ENCODE assay signal across 9 cellular contexts in the genomic region with DNA sequence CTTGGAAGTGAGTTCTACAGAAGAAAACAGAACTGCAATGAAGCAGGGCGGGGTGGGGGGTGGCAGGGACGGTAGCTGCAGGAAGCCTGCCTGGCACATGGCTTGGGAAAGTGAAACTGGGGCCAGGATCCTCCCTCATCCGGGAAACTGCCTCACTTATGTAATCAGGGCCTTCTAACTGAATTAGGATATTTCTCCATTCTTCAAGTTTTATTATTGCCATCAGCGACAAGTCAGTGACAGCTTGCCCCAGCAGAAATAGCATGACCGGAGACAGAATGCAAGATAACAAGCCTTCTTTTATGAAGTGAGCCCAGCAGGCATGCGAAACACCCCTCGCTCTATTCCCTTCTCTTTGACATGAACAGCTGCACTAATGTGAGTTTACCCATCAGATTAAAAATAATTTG.
DNase-seq lines count a peak whose midpoint lies in the region; ATAC-seq and TF ChIP-seq lines count a peak whose summit lies in the region.
"Had no signal": no experiment of that assay in that cellular context is flagged by ENCODE, and none has a peak within 500 bp of the region (broad histone marks: within the 10 kb centered on the region; RNA-seq: fewer than 3 reads in every experiment).

No MANE protein-coding gene starts in this region.

- TF ChIP-seq CTCF in HFFc6 (IDR thresholded peaks at IDR 0.05), result no peak
- TF ChIP-seq CTCF in right atrium auricular region (IDR thresholded peaks at IDR 0.05), result no peak
- TF ChIP-seq CTCF in endothelial cell (IDR thresholded peaks at IDR 0.05; ENCODE audit: unreplicated experiment), result no peak
- TF ChIP-seq CTCF in Caco-2 (IDR thresholded peaks at IDR 0.05; ENCODE audit: insufficient read depth in 1 of 2, low read depth in 1 of 2, low read length in 1 of 2, severe bottlenecking in 1 of 2, unreplicated experiment in 1 of 2), result no peak

- H3K36me3 ChIP-seq in right atrium auricular region, result no peaks in the 10 kb centered on the region
- no peaks in the 10 kb centered on the region for H3K36me3 ChIP-seq in skeletal muscle satellite cell (ENCODE audit: insufficient read depth, low read length)
- H3K36me3 ChIP-seq in Caco-2 (ENCODE audit: control insufficient read depth, insufficient read depth, low read length), result no peaks in the 10 kb centered on the region

- H3K36me3 Mint-ChIP-seq in HFFc6 (ENCODE audit: low read depth) (no peaks in the 10 kb centered on the region), T-helper 17 cell (ENCODE audit: low read depth) (no peaks in the 10 kb centered on the region), endothelial cell (ENCODE audit: low read depth, unreplicated experiment) (peaks cover 5% of the 10 kb centered on the region), Caco-2 (ENCODE audit: insufficient read depth, unreplicated experiment) (no peaks in the 10 kb centered on the region)

- no peaks in the 10 kb centered on the region for H3K9me3 ChIP-seq in T-helper 17 cell (ENCODE audit: control insufficient read depth, low read length, poor library complexity, severe bottlenecking)
- H3K9me3 ChIP-seq in right atrium auricular region, result no peaks in the 10 kb centered on the region
- H3K9me3 ChIP-seq in skeletal muscle satellite cell (replicated peaks; ENCODE audit: low read length), result no peaks in the 10 kb centered on the region
- H3K9me3 ChIP-seq in Caco-2, result no peaks in the 10 kb centered on the region

- DNase-seq in HFFc6, result no peak
- DNase-seq in T-helper 17 cell, result no peak
- peak; percentile 81 for DNase-seq in right atrium auricular region (ENCODE audit: low spot score)
- DNase-seq in HK-2 (ENCODE audit: unreplicated experiment), result no peak
- DNase-seq in endothelial cell (ENCODE audit: low spot score), result no peak
- DNase-seq in Caco-2, result no peak
- no peak for DNase-seq in NCI-H345 (lab: John Stamatoyannopoulos, UW)
- DNase-seq: T1000 had no signal

- POLR2A ChIA-PET in Caco-2 (lab: Charles Lee), result no interaction called here

- no peak overlapping the region for H3K27ac Mint-ChIP-seq in HFFc6
- H3K27ac Mint-ChIP-seq in T-helper 17 cell, result peak overlapping the region; percentile 32
- H3K27ac Mint-ChIP-seq in endothelial cell (ENCODE audit: unreplicated experiment), result no peak overlapping the region
- no peak overlapping the region for H3K27ac Mint-ChIP-seq in Caco-2 (ENCODE audit: unreplicated experiment)

- CTCF ChIA-PET in Caco-2 (lab: Charles Lee), result interaction anchor here (0.6 kb wide), 2 partner anchors 38 to 421 kb away, joined by 3 to 6 read pairs; no protein-coding TSS in a partner anchor

- no peak overlapping the region for H3K9ac ChIP-seq in skeletal muscle satellite cell (ENCODE audit: low read depth, low read length)

- H3K4me2 ChIP-seq in skeletal muscle satellite cell (ENCODE audit: low read length), result peak overlapping the region; percentile 73

- ATAC-seq in T-helper 17 cell, result no peak

- H3K4me1 Mint-ChIP-seq in HFFc6 (ENCODE audit: low read depth) (no peaks in the 10 kb centered on the region), T-helper 17 cell (no peaks in the 10 kb centered on the region), endothelial cell (ENCODE audit: unreplicated experiment) (no peaks in the 10 kb centered on the region), Caco-2 (ENCODE audit: low read depth, unreplicated experiment) (no peaks in the 10 kb centered on the region)

- H3K27me3 ChIP-seq in right atrium auricular region (no peaks in the 10 kb centered on the region), skeletal muscle satellite cell (ENCODE audit: control insufficient read depth, insufficient read depth, low read length) (peaks cover 11% of the 10 kb centered on the region), Caco-2 (replicated peaks; ENCODE audit: control insufficient read depth, insufficient read depth, low read length) (no peaks in the 10 kb centered on the region; the same call in none of the 2 replicates)

- H3K4me3 ChIP-seq in right atrium auricular region (peak overlapping the region in 1 of 2 donors; percentile 13), skeletal muscle satellite cell (ENCODE audit: low read length) (peak overlapping the region; percentile 49), Caco-2 (ENCODE audit: low read depth, low read length) (no peak overlapping the region)

- peak overlapping the region; percentile 13; the same call in 1 of the 2 replicates for H3K4me3 Mint-ChIP-seq in HFFc6
- H3K4me3 Mint-ChIP-seq in T-helper 17 cell, result no peak overlapping the region
- H3K4me3 Mint-ChIP-seq in endothelial cell (ENCODE audit: unreplicated experiment), result no peak overlapping the region
- no peak overlapping the region for H3K4me3 Mint-ChIP-seq in Caco-2 (ENCODE audit: unreplicated experiment)

- H3K4me1 ChIP-seq in right atrium auricular region (peaks cover 0 to 9% of the 10 kb centered on the region in 2 donors), skeletal muscle satellite cell (ENCODE audit: control insufficient read depth, insufficient read depth, low read length) (peaks cover 8% of the 10 kb centered on the region), Caco-2 (no peaks in the 10 kb centered on the region)

- peak overlapping the region in 1 of 2 donors; percentile 31 for H3K27ac ChIP-seq in right atrium auricular region

- no peaks in the 10 kb centered on the region for H3K9me3 Mint-ChIP-seq in HFFc6
- no peaks in the 10 kb centered on the region for H3K9me3 Mint-ChIP-seq in endothelial cell (ENCODE audit: unreplicated experiment)
- H3K9me3 Mint-ChIP-seq in Caco-2 (ENCODE audit: unreplicated experiment), result no peaks in the 10 kb centered on the region

- H3K27me3 Mint-ChIP-seq in HFFc6 (ENCODE audit: insufficient read depth) (peaks cover 19% of the 10 kb centered on the region), T-helper 17 cell (peaks cover 7% of the 10 kb centered on the region), endothelial cell (ENCODE audit: unreplicated experiment) (no peaks in the 10 kb centered on the region), Caco-2 (ENCODE audit: insufficient read depth, unreplicated experiment) (peaks cover 3% of the 10 kb centered on the region)

- no TSS peak for BruUV-seq in Caco-2 (replicated peaks; lab: Mats Ljungman, UMichigan)

- intact Hi-C loops in Caco-2 (cut with micrococcal nuclease; ENCODE audit: unreplicated experiment), result no loop called here
